2 cellular contexts compared by ENCODE assay signal in genomic region chr10:130748409-130749057, GRCh38.
TF ChIP-seq lines count a peak whose summit lies in the region.

No MANE protein-coding gene starts in this region.

TF ChIP-seq in SK-N-SH, 30 proteins besides CTCF, POLR2A, EP300 and RAD21 (continued from another document):
- TF ChIP-seq REST (IDR thresholded peaks at IDR 0.05; ENCODE audit: low read depth, low read length), result no peak

TF ChIP-seq in SK-N-SH treated with all-trans-retinoic acid at 6 μM for 48 hours, 23 proteins besides CTCF, POLR2A, EP300 and RAD21 (continued from another document):
- TF ChIP-seq PATZ1 (CRISPR knock-in tag; IDR thresholded peaks at IDR 0.05; ENCODE audit: borderline replicate concordance) (no peak), ISL1 (CRISPR knock-in tag; IDR thresholded peaks at IDR 0.05) (no peak), TSHZ2 (CRISPR knock-in tag; IDR thresholded peaks at IDR 0.05) (no peak), TOX (CRISPR knock-in tag; IDR thresholded peaks at IDR 0.05; ENCODE audit: borderline replicate concordance) (no peak), TCF4 (CRISPR knock-in tag; IDR thresholded peaks at IDR 0.05; ENCODE audit: borderline replicate concordance) (no peak), CSDC2 (CRISPR knock-in tag; IDR thresholded peaks at IDR 0.05) (no peak), ZC3H10 (CRISPR knock-in tag; IDR thresholded peaks at IDR 0.05) (no peak), ESRRG (CRISPR knock-in tag; IDR thresholded peaks at IDR 0.05) (no peak)
